In genomic region chr12:2294651-2295475, GRCh38 we compare ENCODE assay signal across 13 cellular contexts.
DNase-seq lines count a peak whose midpoint lies in the region; ATAC-seq and TF ChIP-seq lines count a peak whose summit lies in the region.
"Had no signal": no experiment of that assay in that cellular context is flagged by ENCODE, and none has a peak within 500 bp of the region (broad histone marks: within the 10 kb centered on the region; RNA-seq: fewer than 3 reads in every experiment).

No MANE protein-coding gene starts in this region.

- WGBS in body of pancreas, 2 donors: 53 to 65% methylated on average over 18 to 20 of the region's 20 CpGs
- WGBS in lung, 2 donors: 32 to 54% methylated on average over 20 of the region's 20 CpGs
- 84 to 85% methylated on average over 20 of the region's 20 CpGs for WGBS in aorta, 2 donors
- WGBS in ovary, 3 donors: 74 to 75% (median 74%) methylated on average over 20 of the region's 20 CpGs

- no peak for TF ChIP-seq EP300 in ovary (IDR thresholded peaks at IDR 0.05)

- ATAC-seq in body of pancreas (peak; percentile 53), lung (ENCODE audit: insufficient read depth, low FRiP score) (peak; percentile 73), aorta (ENCODE audit: low FRiP score) (peak; percentile 12)
- ATAC-seq: stimulated activated memory B cell treated with anti-CD40 and anti-IgM and Interleukin-4, amounts not matched to agents 10 μg/mL and 1 μg/mL and 100 μg/mL, for 72 hours had no signal

- H3K27ac ChIP-seq in body of pancreas (peak overlapping the region in 1 of 4 donors; percentile 15), lung (ENCODE audit: low read depth in 1 of 2, low read length in 1 of 2) (peak overlapping the region in 1 of 2 donors; percentile 62), aorta (ENCODE audit: low read depth in 1 of 2, low read length in 2 of 2) (no peak overlapping the region), ovary (no peak overlapping the region)
- H3K27ac ChIP-seq: ascending aorta had no signal

- TF ChIP-seq POLR2A in body of pancreas (IDR thresholded peaks at IDR 0.05) (no peak), ovary (IDR thresholded peaks at IDR 0.05) (no peak)

- no peaks in the 10 kb centered on the region for H3K9me3 ChIP-seq in body of pancreas
- no peaks in the 10 kb centered on the region for H3K9me3 ChIP-seq in lung (ENCODE audit: control insufficient read depth in 2 of 2, insufficient read depth in 1 of 2, low read length in 1 of 2)
- no peaks in the 10 kb centered on the region for H3K9me3 ChIP-seq in aorta (ENCODE audit: control insufficient read depth, low read length)
- H3K9me3 ChIP-seq in ovary: no peaks in the 10 kb centered on the region
- H3K9me3 ChIP-seq: ascending aorta, HAP-1, heart left ventricle had no signal

- DNase-seq in activated effector memory CD4-positive, alpha-beta T cell treated with anti-CD3 and anti-CD28 coated beads, Interleukin-2, amount 50 U/mL, for 16 hours: peak; percentile 48
- DNase-seq in activated effector memory CD4-positive, alpha-beta T cell treated with Interleukin-2 at 50 U/mL for 16 hours: no peak
- DNase-seq in body of pancreas (peak in 2 of 4 donors; percentile 10 to 70), lung (ENCODE audit: low spot score) (peak; percentile 60), aorta (peak in 1 of 2 donors; percentile 68), middle frontal gyrus (ENCODE audit: extremely low spot score, low spot score) (no peak), ovary (no peak)
- no peak for DNase-seq in effector CD8-positive, alpha-beta T cell (lab: John Stamatoyannopoulos, UW)
- DNase-seq: activated B cell treated with CpG ODN at 0.5 μM for 24 hours had no signal

- H3K27me3 ChIP-seq in body of pancreas (no peaks in the 10 kb centered on the region), lung (ENCODE audit: control insufficient read depth, insufficient read depth) (no peaks in the 10 kb centered on the region), aorta (ENCODE audit: control insufficient read depth in 1 of 2, insufficient read depth in 2 of 2, low read length in 1 of 2) (no peaks in the 10 kb centered on the region), ovary (no peaks in the 10 kb centered on the region)
- H3K27me3 ChIP-seq: ascending aorta, heart left ventricle had no signal

- intact Hi-C loops in body of pancreas (cut with DNase I) (no loop called here), aorta (cut with DNase I) (no loop called here), ovary (cut with DNase I) (loop anchor here in 1 of 4 donors (10.0 kb wide), 1 partner anchor 290 kb away; no protein-coding TSS in a partner anchor)

- H3K4me1 ChIP-seq in body of pancreas (no peaks in the 10 kb centered on the region), lung (ENCODE audit: control insufficient read depth in 2 of 2, insufficient read depth in 2 of 2, low read length in 2 of 2) (peaks cover 7 to 8% of the 10 kb centered on the region in 2 donors), aorta (ENCODE audit: control insufficient read depth in 1 of 2, insufficient read depth in 2 of 2, low read length in 2 of 2) (no peaks in the 10 kb centered on the region), ovary (ENCODE audit: insufficient read depth) (no peaks in the 10 kb centered on the region)
- H3K4me1 ChIP-seq: HAP-1 had no signal

- H3K36me3 ChIP-seq in body of pancreas (replicated peaks in 1 of 2; ENCODE audit: insufficient read depth in 1 of 2, low read depth in 2 of 2) (no peaks in the 10 kb centered on the region), lung (ENCODE audit: control insufficient read depth in 2 of 2, insufficient read depth in 2 of 2, low read length in 2 of 2) (no peaks in the 10 kb centered on the region), aorta (ENCODE audit: control insufficient read depth in 1 of 2, insufficient read depth in 2 of 2, low read length in 1 of 2) (no peaks in the 10 kb centered on the region), ovary (no peaks in the 10 kb centered on the region)
- H3K36me3 ChIP-seq: ascending aorta, HAP-1, heart left ventricle had no signal

- no peak for TF ChIP-seq CTCF in body of pancreas (IDR thresholded peaks at IDR 0.05)
- TF ChIP-seq CTCF in lung (IDR thresholded peaks at IDR 0.05; ENCODE audit: control extremely low read depth, extremely low read depth): no peak
- no peak for TF ChIP-seq CTCF in ovary (IDR thresholded peaks at IDR 0.05)

- H3K4me3 ChIP-seq in body of pancreas (no peak overlapping the region), lung (no peak overlapping the region), aorta (ENCODE audit: low read length in 2 of 2) (no peak overlapping the region), ovary (no peak overlapping the region)
- H3K4me3 ChIP-seq: ascending aorta, HAP-1, heart left ventricle had no signal

Comparison
In these comparisons a context has a peak if more than half of its experiments do, and no peak if none do; other contexts are left out.
1. DNase-seq: peak in activated effector memory CD4-positive, alpha-beta T cell treated with anti-CD3 and anti-CD28 coated beads, Interleukin-2, amount 50 U/mL, for 16 hours (single experiment) and lung (single experiment); none in activated effector memory CD4-positive, alpha-beta T cell treated with Interleukin-2 at 50 U/mL for 16 hours (single experiment), middle frontal gyrus (single experiment), effector CD8-positive, alpha-beta T cell (single experiment) and ovary (0 of 5).
2. ATAC-seq: peak in every context shown above with its lines; median percentile 73 in lung; 53 in body of pancreas; 12 in aorta.